ENCODE assay signal across 1 cellular context in genomic region chr15:75650908-75651809, GRCh38.
TF ChIP-seq lines count a peak whose summit lies in the region.

No MANE protein-coding gene starts in this region.

TF ChIP-seq in K562, 482 proteins besides CTCF, POLR2A, EP300 and RAD21 (continues in another document):
- TF ChIP-seq TSC22D4 (tag; IDR thresholded peaks at IDR 0.05) (no peak), ZBTB49 (CRISPR knock-in tag; IDR thresholded peaks at IDR 0.05; ENCODE audit: borderline replicate concordance) (no peak), ZNF436 (CRISPR knock-in tag; IDR thresholded peaks at IDR 0.05) (no peak), POLR3A (IDR thresholded peaks at IDR 0.05; ENCODE audit: borderline replicate concordance, extremely low read depth, insufficient read depth, insufficient read length) (no peak), ZSCAN32 (CRISPR knock-in tag; IDR thresholded peaks at IDR 0.05) (no peak), RBM25 (IDR thresholded peaks at IDR 0.05; ENCODE audit: low read depth, low read length, severe bottlenecking) (no peak), ZC3H11A (IDR thresholded peaks at IDR 0.05; ENCODE audit: low read depth, low read length) (no peak), SMARCE1 (IDR thresholded peaks at IDR 0.05) (peak; percentile 96), BMI1 (IDR thresholded peaks at IDR 0.05; ENCODE audit: low read length) (no peak), BRD9 (IDR thresholded peaks at IDR 0.05; ENCODE audit: low read depth, partially characterized antibody) (no peak), KLF1 (tag; IDR thresholded peaks at IDR 0.05) (no peak), KLF13 (tag; IDR thresholded peaks at IDR 0.05; ENCODE audit: borderline replicate concordance, low read depth) (no peak), ELK3 (CRISPR knock-in tag; IDR thresholded peaks at IDR 0.05) (no peak), CEBPG (CRISPR knock-in tag; IDR thresholded peaks at IDR 0.05) (no peak), CEBPG (tag; conservative IDR thresholded peaks at IDR 0.05 in 1 of 2, IDR thresholded peaks at IDR 0.05 in 1 of 2) (no peak), TFAM (CRISPR knock-in tag; conservative IDR thresholded peaks at IDR 0.05) (no peak), KDM1A (IDR thresholded peaks at IDR 0.05) (peak; percentile 22 to 69; a peak in 2 of 4 replicates), MCM2 (IDR thresholded peaks at IDR 0.05; ENCODE audit: low read depth) (no peak), ZNF165 (CRISPR knock-in tag; IDR thresholded peaks at IDR 0.05; ENCODE audit: borderline replicate concordance) (no peak), SFPQ (IDR thresholded peaks at IDR 0.05; ENCODE audit: low read depth, low read length) (no peak), TAF15 (IDR thresholded peaks at IDR 0.05; ENCODE audit: low read depth, low read length) (no peak), MXI1 (IDR thresholded peaks at IDR 0.05; ENCODE audit: low read depth, low read length) (no peak), HDAC2 (IDR thresholded peaks at IDR 0.05) (peak; percentile 43; the same call in 1 of the 2 replicates), ZSCAN29 (IDR thresholded peaks at IDR 0.05) (no peak), DMBX1 (CRISPR knock-in tag; IDR thresholded peaks at IDR 0.05; ENCODE audit: borderline replicate concordance) (peak; percentile 25; the same call in 1 of the 2 replicates), ASH1L (IDR thresholded peaks at IDR 0.05; ENCODE audit: borderline replicate concordance, low read depth, partially characterized antibody) (no peak), MAFK (IDR thresholded peaks at IDR 0.05; ENCODE audit: low read length) (no peak), XRCC3 (IDR thresholded peaks at IDR 0.05) (no peak), ATF3 (IDR thresholded peaks at IDR 0.05) (peak; percentile 98), ATF3 (CRISPR knock-in tag; conservative IDR thresholded peaks at IDR 0.05) (peak; percentile 85), ZNF707 (CRISPR knock-in tag; conservative IDR thresholded peaks at IDR 0.05) (no peak), TAL1 (IDR thresholded peaks at IDR 0.05) (0 out of 2 replicates have a peak, but pooled peaks have one; percentile 8), NRF1 (conservative IDR thresholded peaks at IDR 0.05 in 1 of 2, IDR thresholded peaks at IDR 0.05 in 1 of 2) (peak; percentile 22 to 32; a peak in 2 of 4 replicates), ZNF311 (CRISPR knock-in tag; IDR thresholded peaks at IDR 0.05) (0 out of 2 replicates have a peak, but pooled peaks have one; percentile 48), RB1 (IDR thresholded peaks at IDR 0.05; ENCODE audit: low read depth) (no peak), ZNF766 (CRISPR knock-in tag; conservative IDR thresholded peaks at IDR 0.05) (0 out of 2 replicates have a peak, but pooled peaks have one; percentile 42), MCM5 (IDR thresholded peaks at IDR 0.05; ENCODE audit: low read depth) (no peak), ZNF780A (CRISPR knock-in tag; IDR thresholded peaks at IDR 0.05) (no peak), FOSL1 (tag; conservative IDR thresholded peaks at IDR 0.05) (peak; percentile 96), TRIM24 (IDR thresholded peaks at IDR 0.05) (peak in 1 of 2 experiments; percentile 53; a peak in 2 of 4 replicates), ETV1 (tag; conservative IDR thresholded peaks at IDR 0.05; ENCODE audit: low read depth) (peak; percentile 77), RFX7 (CRISPR knock-in tag; IDR thresholded peaks at IDR 0.05) (no peak), NR0B1 (IDR thresholded peaks at IDR 0.05; ENCODE audit: partially characterized antibody) (no peak), RFX1 (IDR thresholded peaks at IDR 0.05) (no peak), CBX3 (IDR thresholded peaks at IDR 0.05; ENCODE audit: borderline replicate concordance in 1 of 2, low read length in 2 of 2) (0 out of 3 replicates have a peak, but pooled peaks of 1 of the 2 experiments have one; percentile 23)
- TF ChIP-seq, protein P1, sequence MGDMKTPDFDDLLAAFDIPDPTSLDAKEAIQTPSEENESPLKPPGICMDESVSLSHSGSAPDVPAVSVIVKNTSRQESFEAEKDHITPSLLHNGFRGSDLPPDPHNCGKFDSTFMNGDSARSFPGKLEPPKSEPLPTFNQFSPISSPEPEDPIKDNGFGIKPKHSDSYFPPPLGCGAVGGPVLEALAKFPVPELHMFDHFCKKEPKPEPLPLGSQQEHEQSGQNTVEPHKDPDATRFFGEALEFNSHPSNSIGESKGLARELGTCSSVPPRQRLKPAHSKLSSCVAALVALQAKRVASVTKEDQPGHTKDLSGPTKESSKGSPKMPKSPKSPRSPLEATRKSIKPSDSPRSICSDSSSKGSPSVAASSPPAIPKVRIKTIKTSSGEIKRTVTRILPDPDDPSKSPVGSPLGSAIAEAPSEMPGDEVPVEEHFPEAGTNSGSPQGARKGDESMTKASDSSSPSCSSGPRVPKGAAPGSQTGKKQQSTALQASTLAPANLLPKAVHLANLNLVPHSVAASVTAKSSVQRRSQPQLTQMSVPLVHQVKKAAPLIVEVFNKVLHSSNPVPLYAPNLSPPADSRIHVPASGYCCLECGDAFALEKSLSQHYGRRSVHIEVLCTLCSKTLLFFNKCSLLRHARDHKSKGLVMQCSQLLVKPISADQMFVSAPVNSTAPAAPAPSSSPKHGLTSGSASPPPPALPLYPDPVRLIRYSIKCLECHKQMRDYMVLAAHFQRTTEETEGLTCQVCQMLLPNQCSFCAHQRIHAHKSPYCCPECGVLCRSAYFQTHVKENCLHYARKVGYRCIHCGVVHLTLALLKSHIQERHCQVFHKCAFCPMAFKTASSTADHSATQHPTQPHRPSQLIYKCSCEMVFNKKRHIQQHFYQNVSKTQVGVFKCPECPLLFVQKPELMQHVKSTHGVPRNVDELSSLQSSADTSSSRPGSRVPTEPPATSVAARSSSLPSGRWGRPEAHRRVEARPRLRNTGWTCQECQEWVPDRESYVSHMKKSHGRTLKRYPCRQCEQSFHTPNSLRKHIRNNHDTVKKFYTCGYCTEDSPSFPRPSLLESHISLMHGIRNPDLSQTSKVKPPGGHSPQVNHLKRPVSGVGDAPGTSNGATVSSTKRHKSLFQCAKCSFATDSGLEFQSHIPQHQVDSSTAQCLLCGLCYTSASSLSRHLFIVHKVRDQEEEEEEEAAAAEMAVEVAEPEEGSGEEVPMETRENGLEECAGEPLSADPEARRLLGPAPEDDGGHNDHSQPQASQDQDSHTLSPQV (IDR thresholded peaks at IDR 0.05) = peak; percentile 92
- TF ChIP-seq, protein P2, sequence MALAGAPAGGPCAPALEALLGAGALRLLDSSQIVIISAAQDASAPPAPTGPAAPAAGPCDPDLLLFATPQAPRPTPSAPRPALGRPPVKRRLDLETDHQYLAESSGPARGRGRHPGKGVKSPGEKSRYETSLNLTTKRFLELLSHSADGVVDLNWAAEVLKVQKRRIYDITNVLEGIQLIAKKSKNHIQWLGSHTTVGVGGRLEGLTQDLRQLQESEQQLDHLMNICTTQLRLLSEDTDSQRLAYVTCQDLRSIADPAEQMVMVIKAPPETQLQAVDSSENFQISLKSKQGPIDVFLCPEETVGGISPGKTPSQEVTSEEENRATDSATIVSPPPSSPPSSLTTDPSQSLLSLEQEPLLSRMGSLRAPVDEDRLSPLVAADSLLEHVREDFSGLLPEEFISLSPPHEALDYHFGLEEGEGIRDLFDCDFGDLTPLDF (CRISPR knock-in tag; IDR thresholded peaks at IDR 0.05) = no peak
- TF ChIP-seq, protein P3, sequence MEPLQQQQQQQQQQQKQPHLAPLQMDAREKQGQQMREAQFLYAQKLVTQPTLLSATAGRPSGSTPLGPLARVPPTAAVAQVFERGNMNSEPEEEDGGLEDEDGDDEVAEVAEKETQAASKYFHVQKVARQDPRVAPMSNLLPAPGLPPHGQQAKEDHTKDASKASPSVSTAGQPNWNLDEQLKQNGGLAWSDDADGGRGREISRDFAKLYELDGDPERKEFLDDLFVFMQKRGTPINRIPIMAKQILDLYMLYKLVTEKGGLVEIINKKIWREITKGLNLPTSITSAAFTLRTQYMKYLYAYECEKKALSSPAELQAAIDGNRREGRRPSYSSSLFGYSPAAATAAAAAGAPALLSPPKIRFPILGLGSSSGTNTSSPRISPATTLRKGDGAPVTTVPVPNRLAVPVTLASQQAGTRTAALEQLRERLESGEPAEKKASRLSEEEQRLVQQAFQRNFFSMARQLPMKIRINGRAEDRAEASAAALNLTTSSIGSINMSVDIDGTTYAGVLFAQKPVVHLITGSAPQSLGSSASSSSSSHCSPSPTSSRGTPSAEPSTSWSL (CRISPR knock-in tag; IDR thresholded peaks at IDR 0.05; ENCODE audit: borderline replicate concordance) = no peak
- TF ChIP-seq, protein P4, sequence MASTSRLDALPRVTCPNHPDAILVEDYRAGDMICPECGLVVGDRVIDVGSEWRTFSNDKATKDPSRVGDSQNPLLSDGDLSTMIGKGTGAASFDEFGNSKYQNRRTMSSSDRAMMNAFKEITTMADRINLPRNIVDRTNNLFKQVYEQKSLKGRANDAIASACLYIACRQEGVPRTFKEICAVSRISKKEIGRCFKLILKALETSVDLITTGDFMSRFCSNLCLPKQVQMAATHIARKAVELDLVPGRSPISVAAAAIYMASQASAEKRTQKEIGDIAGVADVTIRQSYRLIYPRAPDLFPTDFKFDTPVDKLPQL (IDR thresholded peaks at IDR 0.05; ENCODE audit: extremely low read depth, insufficient read length) = no peak
- TF ChIP-seq, protein P5, sequence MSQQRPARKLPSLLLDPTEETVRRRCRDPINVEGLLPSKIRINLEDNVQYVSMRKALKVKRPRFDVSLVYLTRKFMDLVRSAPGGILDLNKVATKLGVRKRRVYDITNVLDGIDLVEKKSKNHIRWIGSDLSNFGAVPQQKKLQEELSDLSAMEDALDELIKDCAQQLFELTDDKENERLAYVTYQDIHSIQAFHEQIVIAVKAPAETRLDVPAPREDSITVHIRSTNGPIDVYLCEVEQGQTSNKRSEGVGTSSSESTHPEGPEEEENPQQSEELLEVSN (IDR thresholded peaks at IDR 0.05; ENCODE audit: borderline replicate concordance in 1 of 2, extremely low read depth in 1 of 2, insufficient read depth in 1 of 2, insufficient read length in 1 of 2, low read depth in 1 of 2, low read length in 1 of 2, poor library complexity in 1 of 2, severe bottlenecking in 1 of 2) = no peak
- TF ChIP-seq, protein P6, sequence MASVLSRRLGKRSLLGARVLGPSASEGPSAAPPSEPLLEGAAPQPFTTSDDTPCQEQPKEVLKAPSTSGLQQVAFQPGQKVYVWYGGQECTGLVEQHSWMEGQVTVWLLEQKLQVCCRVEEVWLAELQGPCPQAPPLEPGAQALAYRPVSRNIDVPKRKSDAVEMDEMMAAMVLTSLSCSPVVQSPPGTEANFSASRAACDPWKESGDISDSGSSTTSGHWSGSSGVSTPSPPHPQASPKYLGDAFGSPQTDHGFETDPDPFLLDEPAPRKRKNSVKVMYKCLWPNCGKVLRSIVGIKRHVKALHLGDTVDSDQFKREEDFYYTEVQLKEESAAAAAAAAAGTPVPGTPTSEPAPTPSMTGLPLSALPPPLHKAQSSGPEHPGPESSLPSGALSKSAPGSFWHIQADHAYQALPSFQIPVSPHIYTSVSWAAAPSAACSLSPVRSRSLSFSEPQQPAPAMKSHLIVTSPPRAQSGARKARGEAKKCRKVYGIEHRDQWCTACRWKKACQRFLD (CRISPR knock-in tag; IDR thresholded peaks at IDR 0.05) = peak; percentile 88
